ENCODE assay signal across 15 cellular contexts in the genomic region with DNA sequence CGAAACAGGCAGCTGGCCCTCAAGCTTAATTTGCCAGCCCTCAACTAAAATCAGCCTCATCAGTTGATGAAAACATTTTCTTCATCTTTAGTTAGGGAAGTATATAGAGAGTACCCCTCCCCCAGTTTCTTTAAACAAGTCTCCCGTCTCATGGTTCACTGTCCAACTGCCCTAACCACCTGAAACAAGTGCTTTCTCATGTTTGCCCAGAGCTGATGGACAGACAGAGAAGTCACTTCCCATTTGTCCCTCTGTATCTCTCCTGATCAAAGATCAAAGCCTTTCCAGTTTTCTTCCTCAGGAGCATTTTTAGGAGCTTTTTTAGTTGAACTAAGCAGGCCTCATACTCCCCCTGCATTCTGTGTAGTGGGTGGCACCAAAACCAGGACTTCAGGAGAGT. TPM values are rescaled to one million over a fixed set of nuclear protein-coding genes. Genes with fewer than 3 reads are reported as not detected.
DNase-seq lines count a peak whose midpoint lies in the region; ATAC-seq and TF ChIP-seq lines count a peak whose summit lies in the region.
"Had no signal": no experiment of that assay in that cellular context is flagged by ENCODE, and none has a peak within 500 bp of the region (broad histone marks: within the 10 kb centered on the region; RNA-seq: fewer than 3 reads in every experiment).

No MANE protein-coding gene starts in this region.

- no peak for TF ChIP-seq CTCF in HFFc6 (IDR thresholded peaks at IDR 0.05)

- peaks cover 52% of the 10 kb centered on the region for H3K36me3 Mint-ChIP-seq in HFFc6 (ENCODE audit: low read depth)

- H3K27ac Mint-ChIP-seq in HFFc6, result peak overlapping the region; percentile 32; the same call in 1 of the 2 replicates
- H3K27ac Mint-ChIP-seq: CD4-positive, CD25-positive, alpha-beta regulatory T cell had no signal

- H3K4me3 Mint-ChIP-seq in HFFc6, result no peak overlapping the region
- H3K4me3 Mint-ChIP-seq: CD4-positive, CD25-positive, alpha-beta regulatory T cell had no signal

- H3K4me1 Mint-ChIP-seq in HFFc6 (ENCODE audit: low read depth), result no peaks in the 10 kb centered on the region

- DNase-seq in NCI-H345 (lab: John Stamatoyannopoulos, UW) (peak; percentile 8), NCI-H345 treated with DMSO at 0.1 percent for 48 hours (lab: John Stamatoyannopoulos, UW; ENCODE audit: unreplicated experiment) (no peak), HFFc6 (no peak), left lobe of liver (ENCODE audit: low spot score) (no peak), DMS53 (lab: John Stamatoyannopoulos, UW) (no peak)
- no peak for DNase-seq in effector CD4-positive, alpha-beta T cell
- DNase-seq in activated CD4-positive, alpha-beta T cell treated with anti-CD3 and anti-CD28 coated beads for 1 hour, result no peak
- DNase-seq: ACHN; Calu3; CD4-positive, CD25-positive, alpha-beta regulatory T cell; DMS 273 treated with DMSO at 0.1 percent for 48 hours; DMS79; IMR-90 had no signal

- ATAC-seq in left lobe of liver, result peak; percentile 13
- ATAC-seq: GM12878, HCT116 had no signal

- H3K9me3 Mint-ChIP-seq in HFFc6, result no peaks in the 10 kb centered on the region
- H3K9me3 Mint-ChIP-seq: CD4-positive, CD25-positive, alpha-beta regulatory T cell had no signal

- H3K27me3 Mint-ChIP-seq in HFFc6 (ENCODE audit: insufficient read depth), result no peaks in the 10 kb centered on the region; the same call in 1 of the 2 replicates
- H3K27me3 Mint-ChIP-seq: CD4-positive, CD25-positive, alpha-beta regulatory T cell had no signal

RNA-seq across cellular contexts. Expression of gene FUBP3, which starts 21.7 kb away (rescaled TPM):
- 10 to 100 TPM; 60.6 to 65.9 (median 63.1) TPM for total RNA-seq in HFFc6 (2021; fragmentation: NEBNext Ultra II Directional; extraction: Animal tissue kit (Norgen Biotek cat#: 25700))
- 31.1 TPM for total RNA-seq in left lobe of liver
